9 cellular contexts compared by ENCODE assay signal in genomic region chr6:157019115-157019628, GRCh38.
DNase-seq lines count a peak whose midpoint lies in the region; ATAC-seq and TF ChIP-seq lines count a peak whose summit lies in the region.
"Had no signal": no experiment of that assay in that cellular context is flagged by ENCODE, and none has a peak within 500 bp of the region (broad histone marks: within the 10 kb centered on the region; RNA-seq: fewer than 3 reads in every experiment).

No MANE protein-coding gene starts in this region.

- H3K9me3 Mint-ChIP-seq in activated T-helper 17 cell treated with anti-CD3 and anti-CD28 coated beads, Interleukin-2, amount 50 U/mL, for 72 hours = no peaks in the 10 kb centered on the region
- H3K9me3 Mint-ChIP-seq in natural killer cell treated with Interleukin-12 subunit alpha and Interleukin-12 subunit beta and Interleukin-15 and Interleukin-18, amount 100 ng/mL, for 72 hours = no peaks in the 10 kb centered on the region

- peak overlapping the region; percentile 93 for H3K27ac Mint-ChIP-seq in activated T-helper 17 cell treated with anti-CD3 and anti-CD28 coated beads, Interleukin-2, amount 50 U/mL, for 72 hours
- H3K27ac Mint-ChIP-seq in natural killer cell treated with Interleukin-12 subunit alpha and Interleukin-12 subunit beta and Interleukin-15 and Interleukin-18, amount 100 ng/mL, for 72 hours = peak overlapping the region; percentile 80 to 84

- peak overlapping the region; percentile 96 for H3K4me2 ChIP-seq in Karpas-422 (ENCODE audit: low read depth, low read length, poor library complexity, severe bottlenecking)

- H3K36me3 Mint-ChIP-seq in activated T-helper 17 cell treated with anti-CD3 and anti-CD28 coated beads, Interleukin-2, amount 50 U/mL, for 72 hours (ENCODE audit: low read depth) = peaks cover 4% of the 10 kb centered on the region
- H3K36me3 Mint-ChIP-seq in natural killer cell treated with Interleukin-12 subunit alpha and Interleukin-12 subunit beta and Interleukin-15 and Interleukin-18, amount 100 ng/mL, for 72 hours = no peaks in the 10 kb centered on the region

- H3K36me3 ChIP-seq in GM06990 (ENCODE audit: control insufficient read depth, insufficient read depth, low read length) = no peaks in the 10 kb centered on the region
- H3K36me3 ChIP-seq in Karpas-422 (ENCODE audit: insufficient read depth, low read length) = no peaks in the 10 kb centered on the region

- peak overlapping the region; percentile 77 for H3K4me3 Mint-ChIP-seq in activated T-helper 17 cell treated with anti-CD3 and anti-CD28 coated beads, Interleukin-2, amount 50 U/mL, for 72 hours
- H3K4me3 Mint-ChIP-seq in natural killer cell treated with Interleukin-12 subunit alpha and Interleukin-12 subunit beta and Interleukin-15 and Interleukin-18, amount 100 ng/mL, for 72 hours = peak overlapping the region; percentile 77

- no peaks in the 10 kb centered on the region for H3K9me2 ChIP-seq in Karpas-422 (replicated peaks; ENCODE audit: insufficient read depth, low read length)

- no peak overlapping the region for H2AFZ ChIP-seq in Karpas-422 (ENCODE audit: low read length)

- peaks cover 85% of the 10 kb centered on the region for H3K4me1 ChIP-seq in Karpas-422 (ENCODE audit: low read length)

- TF ChIP-seq CTCF in GM06990 (IDR thresholded peaks at IDR 0.05; ENCODE audit: insufficient read depth, low read length, poor library complexity, severe bottlenecking) = no peak

- peaks cover 14% of the 10 kb centered on the region; the same call in 1 of the 2 replicates for H4K20me1 ChIP-seq in Karpas-422 (ENCODE audit: insufficient read depth, low read depth, low read length)

- peak overlapping the region; percentile 98 for H3K27ac ChIP-seq in Karpas-422 (ENCODE audit: low read length)

- H3K27me3 ChIP-seq in GM06990 (replicated peaks; ENCODE audit: control insufficient read depth, insufficient read depth, low read length) = no peaks in the 10 kb centered on the region
- H3K27me3 ChIP-seq in Karpas-422 (ENCODE audit: low read length) = no peaks in the 10 kb centered on the region

- no peak for DNase-seq in GM06990 (ENCODE audit: extremely low read depth, insufficient read length)
- peak; percentile 81 for DNase-seq in Karpas-422
- no peak for DNase-seq in natural killer cell treated with Interleukin-12 subunit alpha and Interleukin-12 subunit beta and Interleukin-15 and Interleukin-18, amount 100 ng/mL, for 72 hours (ENCODE audit: low spot score)
- no peak for DNase-seq in central memory CD4-positive, alpha-beta T cell
- DNase-seq: activated CD4-positive, alpha-beta T cell treated with anti-CD3 and anti-CD28 coated beads for 4 hours had no signal

- H3K4me1 Mint-ChIP-seq in activated T-helper 17 cell treated with anti-CD3 and anti-CD28 coated beads, Interleukin-2, amount 50 U/mL, for 72 hours = peaks cover 39% of the 10 kb centered on the region
- H3K4me1 Mint-ChIP-seq in natural killer cell treated with Interleukin-12 subunit alpha and Interleukin-12 subunit beta and Interleukin-15 and Interleukin-18, amount 100 ng/mL, for 72 hours (ENCODE audit: low read depth in 2 of 2) = peaks cover 23 to 42% of the 10 kb centered on the region in 2 donors

- ATAC-seq in activated T-helper 17 cell treated with anti-CD3 and anti-CD28 coated beads, Interleukin-2, amount 50 U/mL, for 72 hours (replicated peaks) = no peak
- ATAC-seq in natural killer cell treated with Interleukin-12 subunit alpha and Interleukin-12 subunit beta and Interleukin-15 and Interleukin-18, amount 100 ng/mL, for 72 hours = no peak
- no peak for ATAC-seq in GM18909 (IDR thresholded peaks at IDR 0.05; ENCODE audit: poor library complexity, unreplicated experiment)
- ATAC-seq in GM18907 (IDR thresholded peaks at IDR 0.05; ENCODE audit: unreplicated experiment) = no peak
- ATAC-seq in HG02571 (IDR thresholded peaks at IDR 0.05; ENCODE audit: unreplicated experiment) = no peak

- H3K9ac ChIP-seq in Karpas-422 (ENCODE audit: low read length) = peak overlapping the region; percentile 95

- H3K27me3 Mint-ChIP-seq in activated T-helper 17 cell treated with anti-CD3 and anti-CD28 coated beads, Interleukin-2, amount 50 U/mL, for 72 hours = no peaks in the 10 kb centered on the region
- H3K27me3 Mint-ChIP-seq in natural killer cell treated with Interleukin-12 subunit alpha and Interleukin-12 subunit beta and Interleukin-15 and Interleukin-18, amount 100 ng/mL, for 72 hours = no peaks in the 10 kb centered on the region

- peaks cover 82% of the 10 kb centered on the region for H3K79me2 ChIP-seq in Karpas-422 (ENCODE audit: low read length)

- no peaks in the 10 kb centered on the region for H3K9me3 ChIP-seq in Karpas-422 (ENCODE audit: low read length)

- peak overlapping the region; percentile 51 for H3K4me3 ChIP-seq in GM06990 (replicated peaks; ENCODE audit: low read depth, low read length)
- peak overlapping the region; percentile 87 for H3K4me3 ChIP-seq in Karpas-422 (ENCODE audit: low read length)
